In genomic region chr19:51090471-51090870, GRCh38 we compare ENCODE assay signal across 17 cellular contexts. TPM values are rescaled to one million over a fixed set of nuclear protein-coding genes. Genes with fewer than 3 reads are reported as not detected.
DNase-seq lines count a peak whose midpoint lies in the region; ATAC-seq, FAIRE-seq and TF ChIP-seq lines count a peak whose summit lies in the region.
"Had no signal": no experiment of that assay in that cellular context is flagged by ENCODE, and none has a peak within 500 bp of the region (broad histone marks: within the 10 kb centered on the region; RNA-seq: fewer than 3 reads in every experiment).

No MANE protein-coding gene starts in this region.

- no peak overlapping the region for H3K18ac ChIP-seq in IMR-90 (ENCODE audit: low read depth, low read length)

- no peak overlapping the region for H3K23ac ChIP-seq in IMR-90 (ENCODE audit: low read depth, low read length)

- no peak overlapping the region for H4K8ac ChIP-seq in IMR-90 (ENCODE audit: low read depth in 2 of 2, low read length in 2 of 2)

- peak overlapping the region; percentile 29 for H2AK9ac ChIP-seq in IMR-90 (replicated peaks; ENCODE audit: low read depth, low read length, poor library complexity)

- H3K9ac ChIP-seq in IMR-90 (ENCODE audit: low read depth, low read length): no peak overlapping the region
- no peak overlapping the region for H3K9ac ChIP-seq in kidney (ENCODE audit: low read length in 2 of 2)
- H3K9ac ChIP-seq: BLaER1 had no signal

- 0 out of 2 replicates have a peak, but pooled peaks cover 3% of the 10 kb centered on the region for H4K20me1 ChIP-seq in IMR-90 (ENCODE audit: insufficient read depth, low read length)

- H3K4me2 ChIP-seq in IMR-90 (ENCODE audit: low read depth, low read length): no peak overlapping the region
- H3K4me2 ChIP-seq: BLaER1 had no signal

- no peaks in the 10 kb centered on the region for H3K9me1 ChIP-seq in IMR-90 (ENCODE audit: insufficient read depth, low read length)

- POLR2A ChIA-PET in IMR-90 (lab: Charles Lee; ENCODE audit: unreplicated experiment) (no interaction called here), RWPE1 (lab: Yijun Ruan, JAX; ENCODE audit: low non-redundant PET) (no interaction called here)

- H3K36me3 ChIP-seq in IMR-90 (ENCODE audit: control insufficient read depth, insufficient read depth, low read length) (no peaks in the 10 kb centered on the region), kidney (ENCODE audit: control insufficient read depth in 1 of 2, insufficient read depth in 2 of 2, low read length in 2 of 2) (no peaks in the 10 kb centered on the region)

- no peak for ATAC-seq in IMR-90 (ENCODE audit: low read depth)
- ATAC-seq: HepG2 had no signal

- no peak overlapping the region for H2AFZ ChIP-seq in IMR-90 (replicated peaks; ENCODE audit: low read length, poor library complexity)

- TF ChIP-seq POLR2A in IMR-90 (IDR thresholded peaks at IDR 0.05; ENCODE audit: low read depth, low read length): no peak

- WGBS in IMR-90 (ENCODE audit: extremely low coverage in 2 of 2, insufficient read length in 1 of 2), 2 experiments: 64% methylated on average over 2 of the region's 8 CpGs; no CpG with 5 or more reads in 1 of the 2 experiments

- in situ Hi-C loops in IMR-90 (cut with MboI; ENCODE audit: low sequenced_read_pairs): no loop called here

- H3K79me1 ChIP-seq in IMR-90 (ENCODE audit: low read depth in 1 of 2, low read length in 2 of 2): no peaks in the 10 kb centered on the region

- no peak overlapping the region for H3K27ac ChIP-seq in IMR-90 (ENCODE audit: insufficient read depth, low read length)
- no peak overlapping the region for H3K27ac ChIP-seq in kidney (ENCODE audit: low read depth in 2 of 2, low read length in 2 of 2)
- no peak overlapping the region for H3K27ac ChIP-seq in RWPE1
- H3K27ac ChIP-seq: BLaER1 had no signal

- no peak overlapping the region for H2BK5ac ChIP-seq in IMR-90 (ENCODE audit: low read depth, low read length, poor library complexity, severe bottlenecking)

- DNase-seq in IMR-90: no peak
- peak; percentile 55 for DNase-seq in SW480 (ENCODE audit: low spot score)
- peak; percentile 38 for DNase-seq in kidney
- DNase-seq in RWPE1 (ENCODE audit: low spot score): no peak
- no peak for DNase-seq in AG20443 (ENCODE audit: low spot score)
- DNase-seq in NCI-H2107 treated with DMSO at 0.1 percent for 48 hours (lab: John Stamatoyannopoulos, UW; ENCODE audit: unreplicated experiment): no peak
- no peak for DNase-seq in OCI-M1 (lab: John Stamatoyannopoulos, UW)
- DNase-seq: AML-193; Caco-2; CD8-positive, alpha-beta memory T cell; GF-D8; HCEC 1CT had no signal

- H4K5ac ChIP-seq in IMR-90 (ENCODE audit: low read depth, low read length): no peak overlapping the region

- no peak overlapping the region for H2AK5ac ChIP-seq in IMR-90 (ENCODE audit: low read depth, low read length)

- dilution Hi-C loops in IMR-90 (cut with HindIII; ENCODE audit: low sequenced_read_pairs, unreplicated experiment): no loop called here

- no peak overlapping the region for H3K56ac ChIP-seq in IMR-90 (ENCODE audit: extremely low read depth, insufficient read depth, low read length)

- TF ChIP-seq CTCF in IMR-90 (conservative IDR thresholded peaks at IDR 0.05; ENCODE audit: low read depth, low read length) (no peak), kidney (IDR thresholded peaks at IDR 0.05; ENCODE audit: borderline replicate concordance, extremely low read depth, insufficient read depth) (no peak), RWPE1 (conservative IDR thresholded peaks at IDR 0.05; ENCODE audit: low read depth) (no peak)

- TF ChIP-seq RAD21 in IMR-90 (IDR thresholded peaks at IDR 0.05; ENCODE audit: low read length): no peak

- H3K4ac ChIP-seq in IMR-90 (ENCODE audit: low read depth, low read length): no peak overlapping the region

- no peak for FAIRE-seq in kidney (lab: Jason Lieb, UNC)
- FAIRE-seq: HepG2, HTR-8/SVneo had no signal

- H4K91ac ChIP-seq in IMR-90 (ENCODE audit: insufficient read depth, low read depth, low read length): no peak overlapping the region

- peaks cover 3% of the 10 kb centered on the region; the same call in 1 of the 2 replicates for H3K4me1 ChIP-seq in IMR-90 (ENCODE audit: control insufficient read depth, insufficient read depth, low read length)
- no peaks in the 10 kb centered on the region for H3K4me1 ChIP-seq in kidney (ENCODE audit: control insufficient read depth in 1 of 2, insufficient read depth in 1 of 2, low read depth in 1 of 2, low read length in 2 of 2)
- H3K4me1 ChIP-seq: Caco-2 had no signal

- no peak overlapping the region for H2BK20ac ChIP-seq in IMR-90 (ENCODE audit: low read depth, low read length)

- H3K9me3 ChIP-seq in IMR-90 (ENCODE audit: control insufficient read depth, insufficient read depth, low read length) (no peaks in the 10 kb centered on the region), kidney (ENCODE audit: control insufficient read depth in 1 of 2, low read length in 2 of 2) (no peaks in the 10 kb centered on the region)
- H3K9me3 ChIP-seq: BLaER1, Caco-2 had no signal

- no peaks in the 10 kb centered on the region for H3K27me3 ChIP-seq in IMR-90 (ENCODE audit: control insufficient read depth, insufficient read depth, low read length)
- H3K27me3 ChIP-seq: BLaER1 had no signal

- no peak overlapping the region for H2BK120ac ChIP-seq in IMR-90 (ENCODE audit: low read depth, low read length)

- BruUV-seq in IMR-90 (replicated peaks; lab: Mats Ljungman, UMichigan): no TSS peak

- no peak overlapping the region for H2BK15ac ChIP-seq in IMR-90 (ENCODE audit: low read depth, low read length)

- no peak overlapping the region for H3K14ac ChIP-seq in IMR-90 (replicated peaks; ENCODE audit: low read depth, low read length)

- CTCF ChIA-PET in IMR-90 (lab: Yijun Ruan, JAX): no interaction called here
- CTCF ChIA-PET in RWPE1 (lab: Yijun Ruan, JAX): interaction anchor here (0.6 kb wide), 1 partner anchor 22 kb away, joined by 3 read pairs; no protein-coding TSS in a partner anchor

- intact Hi-C loops in IMR-90 (cut with micrococcal nuclease) (no loop called here), kidney (cut with DNase I) (no loop called here)

- H3K4me3 ChIP-seq in IMR-90 (ENCODE audit: insufficient read depth, low read depth, low read length) (no peak overlapping the region), kidney (ENCODE audit: low read length in 2 of 2) (no peak overlapping the region)
- H3K4me3 ChIP-seq: BLaER1 had no signal

TF ChIP-seq in IMR-90, 13 proteins besides CTCF, POLR2A, EP300 and RAD21 (continues in another document):
- TF ChIP-seq MAFK (IDR thresholded peaks at IDR 0.05; ENCODE audit: low read depth, low read length) (no peak), MXI1 (IDR thresholded peaks at IDR 0.05; ENCODE audit: borderline replicate concordance, low read depth, low read length) (no peak), BHLHE40 (IDR thresholded peaks at IDR 0.05; ENCODE audit: low read depth, low read length) (no peak), MAZ (IDR thresholded peaks at IDR 0.05; ENCODE audit: borderline replicate concordance, low read depth, low read length) (no peak), CHD1 (IDR thresholded peaks at IDR 0.05; ENCODE audit: low read depth, low read length) (no peak), USF2 (IDR thresholded peaks at IDR 0.05; ENCODE audit: low read depth, low read length) (no peak), NFE2L2 (IDR thresholded peaks at IDR 0.05; ENCODE audit: low read depth, low read length) (no peak), CEBPB (IDR thresholded peaks at IDR 0.05; ENCODE audit: low read depth, low read length) (no peak), RCOR1 (IDR thresholded peaks at IDR 0.05; ENCODE audit: insufficient replicate concordance, low read length) (no peak), SMC3 (IDR thresholded peaks at IDR 0.05; ENCODE audit: low read depth, low read length) (no peak), RFX5 (IDR thresholded peaks at IDR 0.05; ENCODE audit: low read depth, low read length) (no peak)

RNA-seq across cellular contexts. Expression of gene KLK14, which starts 7.8 kb away (rescaled TPM):
- total RNA-seq in IMR-90 (2012; rRNA removed): not detected in 2 replicates
- polyA plus RNA-seq in IMR-90 (2012; rRNA removed): not detected in 2 replicates
- polyA plus RNA-seq in IMR-90 (2012; cell fraction: cytosol; rRNA removed): not detected in 2 replicates
- polyA plus RNA-seq in IMR-90 (2012; cell fraction: nucleus; rRNA removed; ENCODE audit: low replicate concordance): 0.28 and 0.66 TPM in 2 replicates
- 0.22 TPM for total RNA-seq in kidney
- polyA plus RNA-seq in kidney (ENCODE audit: insufficient read depth, low read depth, low replicate concordance): not detected
- total RNA-seq: Caco-2, H4, HepG2 had no signal
- polyA plus RNA-seq: CD8-positive, alpha-beta memory T cell; HepG2 had no signal

RNA-seq across cellular contexts. Expression of gene CTU1, which starts 17.7 kb away (rescaled TPM):
- total RNA-seq in IMR-90 (2012; rRNA removed): 2.0 and 2.2 TPM in 2 replicates
- polyA plus RNA-seq in IMR-90 (2012; rRNA removed): 3.3 and 6.4 TPM in 2 replicates
- polyA plus RNA-seq in IMR-90 (2012; cell fraction: cytosol; rRNA removed): 2.3 and 7.5 TPM in 2 replicates
- 4.6 and 12.3 TPM in 2 replicates for polyA plus RNA-seq in IMR-90 (2012; cell fraction: nucleus; rRNA removed; ENCODE audit: low replicate concordance)
- total RNA-seq in kidney: 8.4 TPM
- 5.2 TPM for polyA plus RNA-seq in kidney (ENCODE audit: insufficient read depth, low read depth, low replicate concordance)

RNA-seq across cellular contexts. Expression of gene KLK13, which starts 25.6 kb away (rescaled TPM):
- not detected in 2 replicates for total RNA-seq in IMR-90 (2012; rRNA removed)
- 0.16 TPM in 1 of 2 replicates, not detected in the other for polyA plus RNA-seq in IMR-90 (2012; rRNA removed)
- not detected in 2 replicates for polyA plus RNA-seq in IMR-90 (2012; cell fraction: cytosol; rRNA removed)
- not detected in 2 replicates for polyA plus RNA-seq in IMR-90 (2012; cell fraction: nucleus; rRNA removed; ENCODE audit: low replicate concordance)
- not detected for total RNA-seq in kidney
- not detected for polyA plus RNA-seq in kidney (ENCODE audit: insufficient read depth, low read depth, low replicate concordance)
- total RNA-seq: A673; Caco-2; CD8-positive, alpha-beta memory T cell; H4; HepG2 had no signal
- polyA plus RNA-seq: CD8-positive, alpha-beta memory T cell had no signal

RNA-seq across cellular contexts. Expression of gene SIGLEC9, which starts 34.2 kb away (rescaled TPM):
- total RNA-seq in IMR-90 (2012; rRNA removed) (not detected in 2 replicates), kidney (8.1 TPM)
- polyA plus RNA-seq in IMR-90 (2012; rRNA removed) (0.03 TPM in 1 of 2 replicates, not detected in the other), kidney (ENCODE audit: insufficient read depth, low read depth, low replicate concordance) (1.6 TPM)
- not detected in 2 replicates for polyA plus RNA-seq in IMR-90 (2012; cell fraction: cytosol; rRNA removed)
- not detected in 2 replicates for polyA plus RNA-seq in IMR-90 (2012; cell fraction: nucleus; rRNA removed; ENCODE audit: low replicate concordance)
- total RNA-seq: A673, Caco-2, H4, HepG2 had no signal
- polyA plus RNA-seq: HepG2 had no signal

RNA-seq across cellular contexts. Expression of gene SIGLEC7, which starts 51.6 kb away (rescaled TPM):
- total RNA-seq in IMR-90 (2012; rRNA removed) (not detected in 2 replicates), kidney (4.0 TPM)
- polyA plus RNA-seq in IMR-90 (2012; rRNA removed) (not detected in 2 replicates), kidney (ENCODE audit: insufficient read depth, low read depth, low replicate concordance) (1.2 TPM)
- polyA plus RNA-seq in IMR-90 (2012; cell fraction: cytosol; rRNA removed): not detected in 2 replicates
- not detected in 2 replicates for polyA plus RNA-seq in IMR-90 (2012; cell fraction: nucleus; rRNA removed; ENCODE audit: low replicate concordance)
- total RNA-seq: A673, Caco-2, H4, HepG2 had no signal
- polyA plus RNA-seq: HepG2 had no signal

Comparison
In these comparisons a context has a peak if more than half of its experiments do, and no peak if none do; other contexts are left out.
1. DNase-seq: peak in SW480 (single experiment) and kidney (single experiment); none in IMR-90 (single experiment), RWPE1 (single experiment), AG20443 (single experiment), NCI-H2107 treated with DMSO at 0.1 percent for 48 hours (single experiment) and OCI-M1 (single experiment).